Comparison of ENCODE assay signal across 7 cellular contexts in the genomic region with DNA sequence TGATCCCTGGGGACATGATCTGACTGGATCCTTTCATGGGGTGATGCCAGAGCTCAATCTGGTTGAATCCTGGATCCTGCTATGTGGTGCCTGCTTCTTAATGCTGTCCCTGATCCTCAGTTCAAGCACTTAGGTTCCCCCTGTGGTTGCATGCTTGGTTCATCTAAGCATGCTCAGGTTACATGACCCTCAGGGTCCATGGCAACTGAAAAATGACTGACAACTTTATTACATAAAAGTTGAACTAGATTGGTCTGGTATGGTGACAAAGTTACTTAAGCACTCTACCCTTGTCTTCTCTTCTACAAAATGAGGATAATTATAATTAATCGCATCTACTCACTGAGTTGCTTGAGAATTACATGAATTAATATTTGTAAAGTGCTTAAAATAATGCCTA.
"Had no signal": no experiment of that assay in that cellular context is flagged by ENCODE, and none has a peak within 500 bp of the region (broad histone marks: within the 10 kb centered on the region; RNA-seq: fewer than 3 reads in every experiment).

No MANE protein-coding gene starts in this region.

- DNase-seq: GM23248, GOT3, H9, HCEC 1CT, HFFc6, KBM-7 had no signal

- H3K4me3 ChIP-seq: GM23248 had no signal

- H3K27ac ChIP-seq: GM23248, HL-60 had no signal
